In the genomic region with DNA sequence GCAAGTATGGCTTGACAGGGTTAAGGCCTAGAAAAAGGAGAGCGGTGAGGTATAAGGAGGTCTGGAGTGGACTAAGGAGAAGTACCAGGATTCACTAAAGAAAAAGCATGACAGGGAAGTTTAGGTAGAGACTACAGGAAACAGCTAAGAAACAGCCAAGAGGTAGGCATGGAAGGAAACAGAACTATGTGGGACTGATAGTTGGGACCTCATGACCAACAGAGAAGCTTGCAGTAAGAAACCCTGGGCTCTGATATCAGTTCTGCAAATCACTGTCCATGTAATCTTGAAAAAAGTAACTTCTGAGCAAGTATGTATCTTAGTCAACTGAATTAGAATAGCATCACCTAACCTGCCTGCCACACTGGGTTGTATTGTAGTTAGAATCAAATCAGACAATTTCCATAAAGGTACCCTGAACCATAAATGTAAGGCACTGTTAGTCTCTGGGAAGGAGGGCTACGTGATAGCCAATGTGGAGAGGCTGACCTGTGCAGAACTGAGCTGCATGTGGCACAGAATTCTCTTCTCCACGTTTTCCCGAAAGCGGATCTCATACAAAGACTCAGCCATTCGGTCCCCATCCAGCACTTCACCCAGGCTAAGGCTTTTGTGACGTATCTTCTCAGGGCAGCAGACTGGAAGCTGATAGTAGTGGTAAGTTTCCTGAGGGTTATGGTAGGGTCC, we compare ENCODE assay signal across 8 cellular contexts. TPM values are rescaled to one million over a fixed set of nuclear protein-coding genes. Genes with fewer than 3 reads are reported as not detected.
DNase-seq lines count a peak whose midpoint lies in the region; ATAC-seq and TF ChIP-seq lines count a peak whose summit lies in the region.

No MANE protein-coding gene starts in this region.

- no peak for TF ChIP-seq CTCF in AG04449 (IDR thresholded peaks at IDR 0.05; ENCODE audit: insufficient read depth, low read length, missing control alignments)
- TF ChIP-seq CTCF in lower leg skin (IDR thresholded peaks at IDR 0.05), result no peak
- no peak for TF ChIP-seq CTCF in GM10266 (IDR thresholded peaks at IDR 0.05; ENCODE audit: control insufficient read depth, insufficient read depth, low read depth, missing control alignments)

- no peak for TF ChIP-seq POLR2A in lower leg skin (IDR thresholded peaks at IDR 0.05)

- H3K4me3 Mint-ChIP-seq in central memory CD8-positive, alpha-beta T cell, result peak overlapping the region; percentile 89
- H3K4me3 Mint-ChIP-seq in naive thymus-derived CD8-positive, alpha-beta T cell, result peak overlapping the region; percentile 84 to 98 (median 93)

- H3K27me3 Mint-ChIP-seq in central memory CD8-positive, alpha-beta T cell, result no peaks in the 10 kb centered on the region
- no peaks in the 10 kb centered on the region for H3K27me3 Mint-ChIP-seq in naive thymus-derived CD8-positive, alpha-beta T cell

- DNase-seq in AG04449 (ENCODE audit: low read depth, low spot score), result no peak
- DNase-seq in Jurkat, Clone E6-1 (ENCODE audit: low read depth, low spot score), result no peak
- no peak for DNase-seq in central memory CD8-positive, alpha-beta T cell (ENCODE audit: low spot score in 2 of 2)
- DNase-seq in naive thymus-derived CD8-positive, alpha-beta T cell, result no peak
- DNase-seq in activated CD4-positive, CD25-positive, alpha-beta regulatory T cell (lab: John Stamatoyannopoulos, UW), result no peak
- no peak for DNase-seq in GF-D8 (lab: John Stamatoyannopoulos, UW)
- DNase-seq in lower leg skin (ENCODE audit: low spot score in 2 of 2), result no peak
- no peak for DNase-seq in GM10266 (ENCODE audit: extremely low spot score)

- peaks cover 54% of the 10 kb centered on the region for H3K4me1 Mint-ChIP-seq in central memory CD8-positive, alpha-beta T cell
- H3K4me1 Mint-ChIP-seq in naive thymus-derived CD8-positive, alpha-beta T cell, result peaks cover 24 to 70% (median 63%) of the 10 kb centered on the region in 4 donors

- peak overlapping the region; percentile 98 for H3K27ac Mint-ChIP-seq in central memory CD8-positive, alpha-beta T cell (ENCODE audit: low read depth)
- peak overlapping the region; percentile 93 to 99 (median 98) for H3K27ac Mint-ChIP-seq in naive thymus-derived CD8-positive, alpha-beta T cell

- intact Hi-C loops in lower leg skin (cut with DNase I; ENCODE audit: low total_unique reads), result no loop called here

- POLR2A ChIA-PET in AG04449 (lab: Yijun Ruan, JAX), result interaction anchor here (1.3 to 2.4 kb wide), 2 partner anchors 9 to 19 kb away, joined by 4 to 26 read pairs; a partner anchor contains a TSS
- POLR2A ChIA-PET in naive thymus-derived CD8-positive, alpha-beta T cell (lab: Charles Lee), result interaction anchor here (0.7 to 3.5 kb wide), 15 partner anchors 19 to 236 kb away, joined by 3 to 124 read pairs (median 10); a partner anchor contains a TSS

- H3K9me3 Mint-ChIP-seq in central memory CD8-positive, alpha-beta T cell, result no peaks in the 10 kb centered on the region
- H3K9me3 Mint-ChIP-seq in naive thymus-derived CD8-positive, alpha-beta T cell, result no peaks in the 10 kb centered on the region

- 68 to 82% methylated on average over 7 of the region's 7 CpGs for WGBS in lower leg skin, 2 donors

- peaks cover 38% of the 10 kb centered on the region for H3K36me3 Mint-ChIP-seq in central memory CD8-positive, alpha-beta T cell (ENCODE audit: insufficient read depth)
- peaks cover 0 to 28% (median 7%) of the 10 kb centered on the region in 3 donors for H3K36me3 Mint-ChIP-seq in naive thymus-derived CD8-positive, alpha-beta T cell

- CTCF ChIA-PET in AG04449 (lab: Yijun Ruan, JAX), result interaction anchor here (1.1 to 3.4 kb wide), 4 partner anchors 104 to 139 kb away, joined by 3 to 21 read pairs (median 3); a partner anchor contains a TSS

- H3K4me3 ChIP-seq in AG04449 (ENCODE audit: low read depth, low read length) (peak overlapping the region; percentile 92), lower leg skin (ENCODE audit: low read depth, poor library complexity, severe bottlenecking) (no peak overlapping the region)
- H3K4me3 ChIP-seq in Jurkat, Clone E6-1 (ENCODE audit: low read length), result peak overlapping the region; percentile 85

- no peak for ATAC-seq in central memory CD8-positive, alpha-beta T cell (replicated peaks; ENCODE audit: extremely low read depth, poor library complexity, severe bottlenecking)
- no peak for ATAC-seq in naive thymus-derived CD8-positive, alpha-beta T cell

RNA-seq across cellular contexts. Expression of a gene that starts 0.9 kb away (rescaled TPM):
- 14.5 TPM for polyA plus RNA-seq in Jurkat, Clone E6-1 (2012; ENCODE audit: insufficient read depth, insufficient read length)
- total RNA-seq in naive thymus-derived CD8-positive, alpha-beta T cell, result 10 to 100 TPM; 19.4 to 22.1 TPM
- polyA plus RNA-seq in naive thymus-derived CD8-positive, alpha-beta T cell, result 10 to 100 TPM; 23.1 to 29.8 (median 29.1) TPM
- 10 to 100 TPM; 44.6 to 64.4 (median 52.9) TPM for total RNA-seq in lower leg skin

RNA-seq across cellular contexts. Expression of a gene that starts 5.7 kb away (rescaled TPM):
- polyA plus RNA-seq in Jurkat, Clone E6-1 (2012; ENCODE audit: insufficient read depth, insufficient read length), result 34.3 TPM
- 10 to 100 TPM; 24.4 to 24.8 TPM for total RNA-seq in naive thymus-derived CD8-positive, alpha-beta T cell
- 10 to 100 TPM; 20.2 to 27.5 (median 21.1) TPM for polyA plus RNA-seq in naive thymus-derived CD8-positive, alpha-beta T cell
- 10 to 100 TPM; 25.1 to 40.0 (median 32.6) TPM for total RNA-seq in lower leg skin

RNA-seq across cellular contexts. Expression of a gene that starts 11.2 kb away (rescaled TPM):
- polyA plus RNA-seq in Jurkat, Clone E6-1 (2012; ENCODE audit: insufficient read depth, insufficient read length), result 2.3 TPM
- 1 to 10 TPM in 1 of 2 experiments, under 1 TPM in 1; 0.30 to 1.1 TPM for total RNA-seq in naive thymus-derived CD8-positive, alpha-beta T cell
- under 1 TPM; 0.79 to 0.95 (median 0.87) TPM for polyA plus RNA-seq in naive thymus-derived CD8-positive, alpha-beta T cell
- not detected for total RNA-seq in lower leg skin

RNA-seq across cellular contexts. Expression of a gene that starts 19.0 kb away (rescaled TPM):
- 114 TPM for polyA plus RNA-seq in Jurkat, Clone E6-1 (2012; ENCODE audit: insufficient read depth, insufficient read length)
- 100 to 1,000 TPM in 1 of 2 experiments, 10 to 100 TPM in 1; 99.4 to 107 TPM for total RNA-seq in naive thymus-derived CD8-positive, alpha-beta T cell
- 100 to 1,000 TPM; 133 to 144 (median 143) TPM for polyA plus RNA-seq in naive thymus-derived CD8-positive, alpha-beta T cell
- 10 to 100 TPM; 50.3 to 99.6 (median 68.1) TPM for total RNA-seq in lower leg skin

RNA-seq across cellular contexts. Expression of a gene that starts 21.5 kb away (rescaled TPM):
- polyA plus RNA-seq in Jurkat, Clone E6-1 (2012; ENCODE audit: insufficient read depth, insufficient read length), result 45.3 TPM
- 10 to 100 TPM; 13.7 to 15.3 TPM for total RNA-seq in naive thymus-derived CD8-positive, alpha-beta T cell
- polyA plus RNA-seq in naive thymus-derived CD8-positive, alpha-beta T cell, result 10 to 100 TPM; 33.8 to 39.1 (median 34.5) TPM
- 10 to 100 TPM in 3 of 4 donors, 1 to 10 TPM in 1; 9.7 to 12.2 (median 10.7) TPM for total RNA-seq in lower leg skin
